ENCODE assay signal across 7 cellular contexts in the genomic region with DNA sequence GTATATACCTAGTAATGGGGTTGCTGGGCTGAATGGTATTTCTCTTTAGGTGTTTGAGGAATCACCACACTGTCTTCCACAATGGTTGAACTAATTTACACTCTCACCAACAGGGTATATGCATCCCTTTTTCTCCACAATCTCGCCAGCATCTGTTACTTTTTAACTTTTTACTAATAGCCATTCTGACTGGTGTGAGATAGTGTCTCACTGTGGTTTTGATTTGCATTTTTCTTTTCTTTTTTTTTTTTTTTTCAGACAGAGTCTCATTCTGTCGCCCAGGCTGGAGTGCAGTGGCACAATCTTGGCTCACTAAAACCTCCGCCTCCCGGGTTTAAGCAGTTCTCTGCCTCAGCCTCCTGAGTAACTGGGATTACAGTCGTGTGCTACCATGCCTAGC.
A peak's percentile ranks its signal among the peaks of the same experiment; 100 is the strongest.
DNase-seq lines count a peak whose midpoint lies in the region; ATAC-seq lines count a peak whose summit lies in the region.

No MANE protein-coding gene starts in this region.

- peak; percentile 38 for DNase-seq in kidney glomerular epithelial cell (lab: John Stamatoyannopoulos, UW)

- peak; percentile 79 for ATAC-seq in GM18861 (IDR thresholded peaks at IDR 0.05; ENCODE audit: unreplicated experiment)
- ATAC-seq in GM19438 (IDR thresholded peaks at IDR 0.05; ENCODE audit: low read depth, unreplicated experiment) = peak; percentile 89
- peak; percentile 49 for ATAC-seq in GM21619 (IDR thresholded peaks at IDR 0.05; ENCODE audit: unreplicated experiment)
- ATAC-seq in HG02840 (IDR thresholded peaks at IDR 0.05; ENCODE audit: low FRiP score, unreplicated experiment) = peak; percentile 68
- peak; percentile 69 for ATAC-seq in HG03135 (IDR thresholded peaks at IDR 0.05; ENCODE audit: unreplicated experiment)
- peak; percentile 57 for ATAC-seq in HG03520 (IDR thresholded peaks at IDR 0.05; ENCODE audit: unreplicated experiment)

Comparison
In these comparisons a context has a peak if more than half of its experiments do, and no peak if none do; other contexts are left out.
1. Peak in every context shown above with its lines: DNase-seq and ATAC-seq.